Comparison of ENCODE assay signal across 14 cellular contexts in genomic region chr4:109462297-109462696, GRCh38. TPM values are rescaled to one million over a fixed set of nuclear protein-coding genes. Genes with fewer than 3 reads are reported as not detected.
DNase-seq lines count a peak whose midpoint lies in the region; ATAC-seq and TF ChIP-seq lines count a peak whose summit lies in the region.
"Had no signal": no experiment of that assay in that cellular context is flagged by ENCODE, and none has a peak within 500 bp of the region (broad histone marks: within the 10 kb centered on the region; RNA-seq: fewer than 3 reads in every experiment).

No MANE protein-coding gene starts in this region.

- no peak for TF ChIP-seq CTCF in CD4-positive, alpha-beta T cell (IDR thresholded peaks at IDR 0.05)
- TF ChIP-seq CTCF in cardiac fibroblast (IDR thresholded peaks at IDR 0.05; ENCODE audit: low read depth, low read length), result no peak
- TF ChIP-seq CTCF in H9 (conservative IDR thresholded peaks at IDR 0.05), result no peak

- H4K20me1 ChIP-seq in H9 (ENCODE audit: control insufficient read depth, insufficient read depth, insufficient read length), result no peaks in the 10 kb centered on the region

- no CpG with 5 or more reads among the region's 3 CpGs for whole genome bisulfite sequencing in H9 (ENCODE audit: extremely low coverage, insufficient read length, low lambda C conversion rate)

- no peaks in the 10 kb centered on the region for H3K9me3 ChIP-seq in CD4-positive, alpha-beta T cell (ENCODE audit: control insufficient read depth, low read length)
- no peaks in the 10 kb centered on the region for H3K9me3 ChIP-seq in H9 (ENCODE audit: control insufficient read depth, low read depth, low read length)

- H3K23ac ChIP-seq in H9 (ENCODE audit: insufficient read length, low read depth, low read length), result no peak overlapping the region

- no peaks in the 10 kb centered on the region for H3K27me3 Mint-ChIP-seq in CD4-positive, alpha-beta T cell
- H3K27me3 Mint-ChIP-seq in H9 (ENCODE audit: low read depth), result no peaks in the 10 kb centered on the region

- H3K23me2 ChIP-seq in H9 (ENCODE audit: insufficient read length, low read depth, low read length, poor library complexity, severe bottlenecking), result no peaks in the 10 kb centered on the region

- no peak overlapping the region for H2AFZ ChIP-seq in H9 (ENCODE audit: low read length)

- H4K8ac ChIP-seq in H9 (replicated peaks; ENCODE audit: insufficient read length, low read depth, low read length), result no peak overlapping the region

- H3K56ac ChIP-seq in H9 (ENCODE audit: insufficient read length, low read depth, low read length), result no peak overlapping the region

- no peak for DNase-seq in CD4-positive, alpha-beta T cell
- DNase-seq in cardiac fibroblast (ENCODE audit: low read depth in 2 of 2), result peak; percentile 14 to 34
- no peak for DNase-seq in HCEC 1CT
- DNase-seq in stimulated activated naive CD4-positive, alpha-beta T cell (lab: John Stamatoyannopoulos, UW), result no peak
- DNase-seq in activated gamma-delta T cell treated with Interleukin-2 at 50 U/mL for 16 hours, result no peak
- DNase-seq in H9, result no peak
- DNase-seq: anterior cingulate cortex, HFFc6, IMR-90, NCI-H510A treated with DMSO at 0.1 percent for 48 hours, occipital lobe had no signal

- peaks cover under 1% of the 10 kb centered on the region for H3K9me3 Mint-ChIP-seq in CD4-positive, alpha-beta T cell
- peaks cover 0 to 2% of the 10 kb centered on the region in 2 experiments; a peak in 1 of 5 replicates for H3K9me3 Mint-ChIP-seq in H9
- H3K9me3 Mint-ChIP-seq: HFFc6 had no signal

- POLR2A ChIA-PET in CD4-positive, alpha-beta T cell (lab: Charles Lee), result interaction anchor here (0.7 kb wide), 1 partner anchor 13 kb away, joined by 3 read pairs; no protein-coding TSS in a partner anchor

- H3K4me3 ChIP-seq in cardiac fibroblast (replicated peaks in 1 of 2; ENCODE audit: low read depth in 2 of 2, low read length in 2 of 2), result no peak overlapping the region
- H3K4me3 ChIP-seq: BLaER1 treated with 17β-estradiol and CSF1 and Interleukin-3, amounts not matched to agents 10 nM and 100 nM had no signal

- no peak overlapping the region for H3K9ac ChIP-seq in H9 (ENCODE audit: extremely low read depth, insufficient read length, low read length)
- H3K9ac ChIP-seq: BLaER1 treated with 17β-estradiol and CSF1 and Interleukin-3, amounts not matched to agents 10 nM and 100 nM had no signal

- H4K5ac ChIP-seq in H9 (ENCODE audit: insufficient read length, low read depth, low read length), result no peak overlapping the region

- H2BK15ac ChIP-seq in H9 (ENCODE audit: low read depth, low read length), result no peak overlapping the region

- H3K14ac ChIP-seq in H9 (ENCODE audit: insufficient read depth, low read length), result no peak overlapping the region

- H2BK12ac ChIP-seq in H9 (ENCODE audit: insufficient read length, low read depth, low read length), result no peak overlapping the region

- H3K36me3 Mint-ChIP-seq in CD4-positive, alpha-beta T cell (ENCODE audit: low read depth), result peaks cover 50% of the 10 kb centered on the region
- peaks cover 15 to 24% (median 22%) of the 10 kb centered on the region in 3 experiments for H3K36me3 Mint-ChIP-seq in H9 (ENCODE audit: insufficient read depth in 1 of 3, low read depth in 3 of 3)

- no peak overlapping the region for H4K91ac ChIP-seq in H9 (ENCODE audit: insufficient read length, low read depth, low read length)

- no peaks in the 10 kb centered on the region for H3K79me1 ChIP-seq in H9 (ENCODE audit: insufficient read depth, low read depth, low read length, poor library complexity, severe bottlenecking)

- no peaks in the 10 kb centered on the region for H3K27me3 ChIP-seq in CD4-positive, alpha-beta T cell (ENCODE audit: control insufficient read depth, insufficient read depth, low read length)
- no peaks in the 10 kb centered on the region for H3K27me3 ChIP-seq in H9 (ENCODE audit: insufficient read depth, low read length)
- H3K27me3 ChIP-seq: BLaER1 treated with 17β-estradiol and CSF1 and Interleukin-3, amounts not matched to agents 10 nM and 100 nM had no signal

- no peak overlapping the region for H3K4me3 Mint-ChIP-seq in CD4-positive, alpha-beta T cell
- no peak overlapping the region for H3K4me3 Mint-ChIP-seq in H9
- H3K4me3 Mint-ChIP-seq: HFFc6 had no signal

- no peaks in the 10 kb centered on the region for H3K4me1 ChIP-seq in H9 (ENCODE audit: insufficient read depth, low read length)

- H2BK5ac ChIP-seq in H9 (ENCODE audit: insufficient read length, low read length), result no peak overlapping the region

- H3K27ac Mint-ChIP-seq in CD4-positive, alpha-beta T cell, result peak overlapping the region; percentile 49
- H3K27ac Mint-ChIP-seq in H9, result peak overlapping the region in 1 of 3 experiments; percentile 72; a peak in 1 of 7 replicates
- H3K27ac Mint-ChIP-seq: HFFc6 had no signal

- H3K79me2 ChIP-seq in H9 (ENCODE audit: insufficient read depth, low read length), result peaks cover 8% of the 10 kb centered on the region

- H2BK20ac ChIP-seq in H9 (ENCODE audit: low read depth, low read length, poor library complexity, severe bottlenecking), result no peak overlapping the region

- H2BK120ac ChIP-seq in H9 (ENCODE audit: low read depth, low read length, poor library complexity, severe bottlenecking), result no peak overlapping the region

- ATAC-seq in CD4-positive, alpha-beta T cell (ENCODE audit: poor library complexity), result no peak
- ATAC-seq in GM19328 (IDR thresholded peaks at IDR 0.05; ENCODE audit: unreplicated experiment), result peak; percentile 70
- ATAC-seq in HG03103 (IDR thresholded peaks at IDR 0.05; ENCODE audit: low read depth, unreplicated experiment), result peak; percentile 86

- H3K27ac ChIP-seq in CD4-positive, alpha-beta T cell (ENCODE audit: low read depth, low read length), result no peak overlapping the region
- no peak overlapping the region for H3K27ac ChIP-seq in H9 (ENCODE audit: insufficient read length, low read depth, low read length)
- H3K27ac ChIP-seq: BLaER1 treated with 17β-estradiol and CSF1 and Interleukin-3, amounts not matched to agents 10 nM and 100 nM had no signal

- H2AK5ac ChIP-seq in H9 (ENCODE audit: insufficient read length, low read length), result no peak overlapping the region

- no peak overlapping the region for H3K4ac ChIP-seq in H9 (ENCODE audit: low read depth, low read length)

- intact Hi-C loops in CD4-positive, alpha-beta T cell (cut with DNase I, micrococcal nuclease), result no loop called here

- no peak overlapping the region for H3T11ph ChIP-seq in H9 (ENCODE audit: low read length)

- CTCF ChIA-PET in CD4-positive, alpha-beta T cell (lab: Charles Lee), result interaction anchor here (2.0 kb wide), 1 partner anchor 29 kb away, joined by 7 read pairs; the partner anchor contains the start of gene SEC24B

- no peak overlapping the region for H3K4me2 ChIP-seq in H9 (ENCODE audit: insufficient read depth, insufficient read length, low read length)

- H3K4me1 Mint-ChIP-seq in CD4-positive, alpha-beta T cell (ENCODE audit: low read depth), result peaks cover 52% of the 10 kb centered on the region
- H3K4me1 Mint-ChIP-seq in H9, result peaks cover 12 to 21% of the 10 kb centered on the region in 2 experiments

- H3K18ac ChIP-seq in H9 (ENCODE audit: insufficient read length, low read depth, low read length), result no peak overlapping the region

RNA-seq across cellular contexts. Expression of gene SEC24B, which starts 28.7 kb away (rescaled TPM):
- total RNA-seq in CD4-positive, alpha-beta T cell, result 10 to 100 TPM; 41.5 to 45.9 TPM
- 26.9 and 27.1 TPM in 2 replicates for total RNA-seq in H9 (2021)

Comparison
In these comparisons a context has a peak if more than half of its experiments do, and no peak if none do; other contexts are left out.
1. DNase-seq: peak in cardiac fibroblast (2 of 2); none in CD4-positive, alpha-beta T cell (0 of 10), HCEC 1CT (single experiment), stimulated activated naive CD4-positive, alpha-beta T cell (0 of 6), activated gamma-delta T cell treated with Interleukin-2 at 50 U/mL for 16 hours (single experiment) and H9 (single experiment).